Comparison of ENCODE assay signal across 1 cellular context in genomic region chr4:73864365-73864764, GRCh38.
TF ChIP-seq lines count a peak whose summit lies in the region.

No MANE protein-coding gene starts in this region.

TF ChIP-seq in H1, 55 proteins besides CTCF, POLR2A, EP300 and RAD21:
- TF ChIP-seq TCF12 (IDR thresholded peaks at IDR 0.05; ENCODE audit: low read depth, low read length), result no peak
- no peak for TF ChIP-seq RBBP5 (IDR thresholded peaks at IDR 0.05; ENCODE audit: borderline replicate concordance, low read depth, low read length)
- TF ChIP-seq YY1 (IDR thresholded peaks at IDR 0.05; ENCODE audit: low read depth, low read length), result no peak
- TF ChIP-seq JUND (IDR thresholded peaks at IDR 0.05; ENCODE audit: low read length), result no peak
- no peak for TF ChIP-seq JUN (IDR thresholded peaks at IDR 0.05; ENCODE audit: low read depth, low read length)
- no peak for TF ChIP-seq CBX5 (IDR thresholded peaks at IDR 0.05; ENCODE audit: low read depth, low read length)
- no peak for TF ChIP-seq ASH2L (IDR thresholded peaks at IDR 0.05; ENCODE audit: low read length)
- TF ChIP-seq EZH2 (IDR thresholded peaks at IDR 0.05; ENCODE audit: low read depth, low read length, severe bottlenecking), result no peak
- no peak for TF ChIP-seq CEBPB (IDR thresholded peaks at IDR 0.05; ENCODE audit: low read depth, low read length)
- TF ChIP-seq RFX5 (IDR thresholded peaks at IDR 0.05; ENCODE audit: borderline replicate concordance, low read depth, low read length), result no peak
- no peak for TF ChIP-seq SP1 (IDR thresholded peaks at IDR 0.05; ENCODE audit: low read depth, low read length)
- TF ChIP-seq ATF3 (IDR thresholded peaks at IDR 0.05; ENCODE audit: insufficient read depth, low read depth, low read length), result no peak
- no peak for TF ChIP-seq HDAC2 (IDR thresholded peaks at IDR 0.05; ENCODE audit: borderline replicate concordance in 1 of 2, low read depth in 2 of 2, low read length in 2 of 2)
- TF ChIP-seq TAF1 (IDR thresholded peaks at IDR 0.05; ENCODE audit: low read depth, low read length), result no peak
- TF ChIP-seq MAX (IDR thresholded peaks at IDR 0.05), result no peak
- no peak for TF ChIP-seq POLR2AphosphoS5 (IDR thresholded peaks at IDR 0.05; ENCODE audit: low read depth, low read length)
